ENCODE assay signal across 8 cellular contexts in genomic region chr2:238239552-238239871, GRCh38.
DNase-seq lines count a peak whose midpoint lies in the region; ATAC-seq lines count a peak whose summit lies in the region.

No MANE protein-coding gene starts in this region.

- peaks cover 18% of the 10 kb centered on the region for H3K4me1 Mint-ChIP-seq in stimulated activated naive CD8-positive, alpha-beta T cell treated with anti-CD3 and anti-CD28 coated beads, Interleukin-15, Interleukin-2, amounts not matched to agents 100 ng/mL and 50 ng/mL, for 24 hours (ENCODE audit: low read depth)
- peaks cover 7 to 9% of the 10 kb centered on the region in 2 donors for H3K4me1 Mint-ChIP-seq in effector memory CD8-positive, alpha-beta T cell (ENCODE audit: low read depth in 2 of 2)

- no peak for ATAC-seq in stimulated activated naive CD8-positive, alpha-beta T cell treated with anti-CD3 and anti-CD28 coated beads, Interleukin-15, Interleukin-2, amounts not matched to agents 100 U/mL and 50 U/mL, for 24 hours
- peak; percentile 37 for ATAC-seq in effector memory CD8-positive, alpha-beta T cell (replicated peaks)

- no peaks in the 10 kb centered on the region for H3K27me3 ChIP-seq in neuron (ENCODE audit: insufficient read depth, low read length)

- H3K27me3 Mint-ChIP-seq in stimulated activated naive CD8-positive, alpha-beta T cell treated with anti-CD3 and anti-CD28 coated beads, Interleukin-15, Interleukin-2, amounts not matched to agents 100 ng/mL and 50 ng/mL, for 24 hours: peaks cover 41% of the 10 kb centered on the region
- H3K27me3 Mint-ChIP-seq in effector memory CD8-positive, alpha-beta T cell: peaks cover 14 to 22% of the 10 kb centered on the region in 2 donors

- H3K36me3 Mint-ChIP-seq in stimulated activated naive CD8-positive, alpha-beta T cell treated with anti-CD3 and anti-CD28 coated beads, Interleukin-15, Interleukin-2, amounts not matched to agents 100 ng/mL and 50 ng/mL, for 24 hours (ENCODE audit: low read depth): peaks cover 3% of the 10 kb centered on the region
- peaks cover 3% of the 10 kb centered on the region for H3K36me3 Mint-ChIP-seq in effector memory CD8-positive, alpha-beta T cell (ENCODE audit: insufficient read depth)

- H3K36me3 ChIP-seq in neuron (ENCODE audit: insufficient read depth, low read length): no peaks in the 10 kb centered on the region

- no peak overlapping the region for H3K27ac Mint-ChIP-seq in stimulated activated naive CD8-positive, alpha-beta T cell treated with anti-CD3 and anti-CD28 coated beads, Interleukin-15, Interleukin-2, amounts not matched to agents 100 ng/mL and 50 ng/mL, for 24 hours
- H3K27ac Mint-ChIP-seq in effector memory CD8-positive, alpha-beta T cell: no peak overlapping the region

- peak overlapping the region; percentile 81 for H3K4me3 ChIP-seq in neuron (ENCODE audit: low read length)

- H3K9me3 Mint-ChIP-seq in stimulated activated naive CD8-positive, alpha-beta T cell treated with anti-CD3 and anti-CD28 coated beads, Interleukin-15, Interleukin-2, amounts not matched to agents 100 ng/mL and 50 ng/mL, for 24 hours: no peaks in the 10 kb centered on the region
- no peaks in the 10 kb centered on the region for H3K9me3 Mint-ChIP-seq in effector memory CD8-positive, alpha-beta T cell

- DNase-seq in stimulated activated naive CD8-positive, alpha-beta T cell treated with anti-CD3 and anti-CD28 coated beads, Interleukin-15, Interleukin-2, amounts not matched to agents 100 U/mL and 50 U/mL, for 24 hours: no peak
- DNase-seq in NAMALWA (ENCODE audit: low spot score): peak; percentile 52
- DNase-seq in effector memory CD8-positive, alpha-beta T cell: peak in 2 of 3 experiments; percentile 24 to 29
- DNase-seq in NCI-H1930 (lab: John Stamatoyannopoulos, UW): no peak
- DNase-seq in NCI-H510A (lab: John Stamatoyannopoulos, UW): no peak
- no peak for DNase-seq in GF-D8 (lab: John Stamatoyannopoulos, UW)

- peaks cover 13% of the 10 kb centered on the region for H3K4me1 ChIP-seq in neuron (ENCODE audit: insufficient read depth, low read length)

- peak overlapping the region; percentile 82 for H2AFZ ChIP-seq in neuron (ENCODE audit: low read depth, low read length)

- H3K4me3 Mint-ChIP-seq in stimulated activated naive CD8-positive, alpha-beta T cell treated with anti-CD3 and anti-CD28 coated beads, Interleukin-15, Interleukin-2, amounts not matched to agents 100 ng/mL and 50 ng/mL, for 24 hours: peak overlapping the region; percentile 43
- H3K4me3 Mint-ChIP-seq in effector memory CD8-positive, alpha-beta T cell: peak overlapping the region; percentile 42 to 92

- no peaks in the 10 kb centered on the region for H3K9me3 ChIP-seq in neuron (ENCODE audit: low read length)

Comparison
In these comparisons a context has a peak if more than half of its experiments do, and no peak if none do; other contexts are left out.
1. DNase-seq: peak in NAMALWA (single experiment) and effector memory CD8-positive, alpha-beta T cell (2 of 3); none in stimulated activated naive CD8-positive, alpha-beta T cell treated with anti-CD3 and anti-CD28 coated beads, Interleukin-15, Interleukin-2, amounts not matched to agents 100 U/mL and 50 U/mL, for 24 hours (single experiment), NCI-H1930 (0 of 2), NCI-H510A (single experiment) and GF-D8 (single experiment).